Comparison of ENCODE assay signal across 9 cellular contexts in genomic region chr11:43868852-43869567, GRCh38. TPM values are rescaled to one million over a fixed set of nuclear protein-coding genes. Genes with fewer than 3 reads are reported as not detected.
DNase-seq lines count a peak whose midpoint lies in the region; ATAC-seq and TF ChIP-seq lines count a peak whose summit lies in the region.
"Had no signal": no experiment of that assay in that cellular context is flagged by ENCODE, and none has a peak within 500 bp of the region (broad histone marks: within the 10 kb centered on the region; RNA-seq: fewer than 3 reads in every experiment).

No MANE protein-coding gene starts in this region.

- intact Hi-C loops in thyroid gland (cut with DNase I), result no loop called here

- peak; percentile 84 for DNase-seq in DMS153 (lab: John Stamatoyannopoulos, UW)
- DNase-seq in epithelial cell of proximal tubule (ENCODE audit: low read depth), result peak; percentile 68
- peak; percentile 2 to 19 for DNase-seq in stimulated activated CD8-positive, alpha-beta memory T cell treated with anti-CD3 and anti-CD28 coated beads, Interleukin-15, amount 100 ng/mL, for 4 hours (ENCODE audit: low read depth in 2 of 2)
- DNase-seq in cerebellum (ENCODE audit: low spot score), result no peak
- DNase-seq in thyroid gland, result no peak

- H3K36me3 ChIP-seq in thyroid gland, result no peaks in the 10 kb centered on the region

- H3K27me3 ChIP-seq in thyroid gland, result no peaks in the 10 kb centered on the region

- H3K4me3 ChIP-seq in epithelial cell of proximal tubule (ENCODE audit: low read depth, low read length) (no peak overlapping the region), thyroid gland (replicated peaks in 1 of 3) (no peak overlapping the region)

- H3K9me3 ChIP-seq in thyroid gland, result no peaks in the 10 kb centered on the region

- TF ChIP-seq POLR2A in thyroid gland (IDR thresholded peaks at IDR 0.05), result no peak

- TF ChIP-seq CTCF in epithelial cell of proximal tubule (conservative IDR thresholded peaks at IDR 0.05; ENCODE audit: low read depth, low read length) (no peak), thyroid gland (IDR thresholded peaks at IDR 0.05) (no peak)

- no peak overlapping the region for H3K27ac ChIP-seq in thyroid gland

- ATAC-seq in GM19328 (IDR thresholded peaks at IDR 0.05; ENCODE audit: unreplicated experiment) (peak; percentile 100), HG03196 (IDR thresholded peaks at IDR 0.05; ENCODE audit: unreplicated experiment) (peak; percentile 100), SK-N-SH treated with all-trans-retinoic acid at 6 μM for 48 hours (peak; percentile 76)
- ATAC-seq: Panc1 had no signal

- no peaks in the 10 kb centered on the region for H3K4me1 ChIP-seq in thyroid gland

- WGBS in thyroid gland, 2 donors, result 55 to 63% methylated on average over 5 of the region's 5 CpGs

TF ChIP-seq in SK-N-SH treated with all-trans-retinoic acid at 6 μM for 48 hours, 23 proteins besides CTCF, POLR2A, EP300 and RAD21:
- no peak for TF ChIP-seq CSDC2 (CRISPR knock-in tag; IDR thresholded peaks at IDR 0.05)
- TF ChIP-seq ISL1 (CRISPR knock-in tag; IDR thresholded peaks at IDR 0.05), result no peak
- no peak for TF ChIP-seq ZFP3 (CRISPR knock-in tag; IDR thresholded peaks at IDR 0.05)
- TF ChIP-seq SNAI2 (CRISPR knock-in tag; IDR thresholded peaks at IDR 0.05), result no peak
- no peak for TF ChIP-seq OSR1 (CRISPR knock-in tag; IDR thresholded peaks at IDR 0.05)
- no peak for TF ChIP-seq CREB5 (CRISPR knock-in tag; IDR thresholded peaks at IDR 0.05; ENCODE audit: low read depth)
- no peak for TF ChIP-seq CSRNP3 (CRISPR knock-in tag; IDR thresholded peaks at IDR 0.05)
- no peak for TF ChIP-seq GLIS3 (CRISPR knock-in tag; IDR thresholded peaks at IDR 0.05)

RNA-seq across cellular contexts. Expression of gene ALKBH3, which starts 11.6 kb away (rescaled TPM):
- total RNA-seq in epithelial cell of proximal tubule (27.3 and 36.8 TPM in 2 replicates), cerebellum (30.8 TPM), thyroid gland (10 to 100 TPM; 32.6 to 44.3 (median 40.4) TPM)

Comparison
In these comparisons a context has a peak if more than half of its experiments do, and no peak if none do; other contexts are left out.
1. DNase-seq: peak in DMS153 (single experiment), epithelial cell of proximal tubule (single experiment) and stimulated activated CD8-positive, alpha-beta memory T cell treated with anti-CD3 and anti-CD28 coated beads, Interleukin-15, amount 100 ng/mL, for 4 hours (2 of 2); none in cerebellum (single experiment) and thyroid gland (0 of 2).
2. Peak in every context shown above with its lines, with median percentiles within 50 percentile points of each other: ATAC-seq.